15 cellular contexts compared by ENCODE assay signal in the genomic region with DNA sequence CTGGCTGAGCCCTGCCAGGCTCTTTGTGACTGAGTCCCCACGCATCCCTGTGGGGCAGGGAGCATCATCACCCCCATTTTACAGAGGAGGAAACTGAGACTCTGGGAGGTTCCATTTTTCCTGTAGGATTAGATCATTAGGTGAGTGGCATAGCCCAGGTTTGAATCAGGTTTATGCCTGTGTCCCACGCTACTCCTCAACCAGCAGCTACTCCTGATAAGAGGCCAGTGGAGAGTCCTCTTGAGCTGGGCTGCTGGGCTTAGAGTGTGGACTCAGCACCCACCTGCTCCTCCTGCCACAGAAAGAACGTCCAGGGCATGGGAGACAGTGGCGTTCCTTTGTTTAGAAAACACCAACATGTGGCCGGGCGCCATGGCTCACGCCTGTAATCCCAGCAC.
"Had no signal": no experiment of that assay in that cellular context is flagged by ENCODE, and none has a peak within 500 bp of the region (broad histone marks: within the 10 kb centered on the region; RNA-seq: fewer than 3 reads in every experiment).

No MANE protein-coding gene starts in this region.

- H3K27ac Mint-ChIP-seq: nephron progenitor cell; T-helper 2 cell treated with Interferon-gamma antibody and Interleukin-4, amounts not matched to agents 5 μg/mL and 100 μg/mL, for 36 hours had no signal

- H3K9me3 ChIP-seq: adrenal gland, colonic mucosa, sigmoid colon, thoracic aorta had no signal

- H3K4me1 ChIP-seq: adrenal gland, colonic mucosa, sigmoid colon had no signal

- H3K9me3 Mint-ChIP-seq: nephron progenitor cell; stimulated activated naive CD8-positive, alpha-beta T cell treated with anti-CD3 and anti-CD28 coated beads, Interleukin-15, amount 100 ng/mL, for 72 hours; T-helper 2 cell treated with Interferon-gamma antibody and Interleukin-4, amounts not matched to agents 5 μg/mL and 100 μg/mL, for 36 hours had no signal

- H3K4me3 ChIP-seq: adrenal gland, colonic mucosa, sigmoid colon, thoracic aorta had no signal

- DNase-seq: activated CD4-positive, alpha-beta T cell treated with anti-CD3 and anti-CD28 coated beads, Interleukin-2, amount 50 U/mL, for 4 hours; activated CD4-positive, CD25-positive, alpha-beta regulatory T cell treated with anti-CD3 and anti-CD28 coated beads, Interleukin-2, amount 50 U/mL, for 72 hours; adrenal gland; caudate nucleus; colonic mucosa; effector CD8-positive, alpha-beta T cell; kidney; mesendoderm; nephron progenitor cell; sigmoid colon; stimulated activated CD4-positive, alpha-beta T cell treated with anti-CD3 and anti-CD28 coated beads, Interleukin-12 subunit alpha, Interleukin-12 subunit beta, amount 100 ng/mL, for 4 hours had no signal

- H3K36me3 ChIP-seq: colonic mucosa, thoracic aorta had no signal

- H3K27me3 ChIP-seq: adrenal gland, colonic mucosa, sigmoid colon had no signal

- H3K27ac ChIP-seq: adrenal gland, colonic mucosa, sigmoid colon, thoracic aorta had no signal

- H3K27me3 Mint-ChIP-seq: stimulated activated naive CD8-positive, alpha-beta T cell treated with anti-CD3 and anti-CD28 coated beads, Interleukin-15, amount 100 ng/mL, for 72 hours had no signal

- H3K4me3 Mint-ChIP-seq: nephron progenitor cell; T-helper 2 cell treated with Interferon-gamma antibody and Interleukin-4, amounts not matched to agents 5 μg/mL and 100 μg/mL, for 36 hours had no signal

- FAIRE-seq: frontal cortex, kidney had no signal
